Comparison of ENCODE assay signal across 9 cellular contexts in the genomic region with DNA sequence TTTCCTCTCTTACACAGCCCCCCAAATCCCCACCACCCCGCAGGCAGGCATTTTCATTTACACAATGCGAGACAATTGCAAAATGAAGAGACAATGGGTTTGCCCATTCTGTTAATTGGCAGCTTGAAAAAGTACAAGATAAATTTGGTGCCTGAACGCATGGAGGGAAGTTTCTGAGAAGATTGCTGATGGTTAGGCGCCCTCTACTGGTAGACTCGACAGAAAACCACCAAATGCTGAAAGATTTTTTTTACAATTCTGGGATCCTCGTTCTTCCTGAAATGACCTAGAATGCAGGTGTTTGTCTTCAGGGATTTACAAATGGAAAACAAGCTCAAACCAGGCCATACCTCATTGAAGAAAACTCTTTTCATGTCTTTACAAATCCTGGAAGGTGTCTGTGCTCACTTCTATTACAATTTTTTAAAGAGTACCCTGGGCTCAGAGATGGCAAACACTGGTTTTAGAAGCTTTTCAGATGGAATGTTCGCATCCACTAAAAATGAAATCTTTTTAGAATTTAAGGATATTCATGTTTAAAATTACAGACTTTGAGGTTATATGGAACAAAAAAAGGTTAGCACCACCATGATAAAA.
A peak's percentile ranks its signal among the peaks of the same experiment; 100 is the strongest.
DNase-seq lines count a peak whose midpoint lies in the region; ATAC-seq and TF ChIP-seq lines count a peak whose summit lies in the region.
"Had no signal": no experiment of that assay in that cellular context is flagged by ENCODE, and none has a peak within 500 bp of the region (broad histone marks: within the 10 kb centered on the region; RNA-seq: fewer than 3 reads in every experiment).

No MANE protein-coding gene starts in this region.

- in situ Hi-C loops in HAP-1 (cut with MboI; ENCODE audit: low sequenced_read_pairs), result loop anchor here (10.0 kb wide), 1 partner anchor 1332 kb away; no protein-coding TSS in a partner anchor

- H3K4me1 ChIP-seq in HAP-1, result no peaks in the 10 kb centered on the region
- no peaks in the 10 kb centered on the region for H3K4me1 ChIP-seq in OCI-LY1 (ENCODE audit: insufficient read depth, low read length, severe bottlenecking)
- H3K4me1 ChIP-seq in esophagus squamous epithelium, result peaks cover 0 to 11% (median 0%) of the 10 kb centered on the region in 3 donors
- H3K4me1 ChIP-seq in neutrophil (ENCODE audit: control insufficient read depth in 1 of 2, insufficient read depth in 1 of 2, low read depth in 1 of 2, low read length in 1 of 2), result no peaks in the 10 kb centered on the region
- H3K4me1 ChIP-seq in tibial nerve, result peaks cover 0 to 5% (median 0%) of the 10 kb centered on the region in 4 donors

- no peak overlapping the region for H3K27ac ChIP-seq in OCI-LY1 (ENCODE audit: low read depth, low read length, poor library complexity, severe bottlenecking)
- no peak overlapping the region for H3K27ac ChIP-seq in esophagus squamous epithelium
- H3K27ac ChIP-seq in neutrophil, result no peak overlapping the region
- no peak overlapping the region for H3K27ac ChIP-seq in tibial nerve
- H3K27ac ChIP-seq: HL-60 had no signal

- intact Hi-C loops in esophagus squamous epithelium (cut with DNase I), result loop anchor here (10.0 kb wide), 2 partner anchors 622 to 1332 kb away; a partner anchor contains a TSS

- no peak overlapping the region for H2AFZ ChIP-seq in OCI-LY1 (ENCODE audit: low read length)

- TF ChIP-seq CTCF in OCI-LY1 (IDR thresholded peaks at IDR 0.05; ENCODE audit: low read length), result peak; percentile 73
- TF ChIP-seq CTCF in esophagus squamous epithelium (IDR thresholded peaks at IDR 0.05), result peak; percentile 60 to 84 (median 74)
- TF ChIP-seq CTCF in neutrophil (IDR thresholded peaks at IDR 0.05), result peak; percentile 44
- TF ChIP-seq CTCF in tibial nerve (IDR thresholded peaks at IDR 0.05), result peak; percentile 70 to 80 (median 74)

- 10 to 11% methylated on average over 7 of the region's 7 CpGs for WGBS in esophagus squamous epithelium, 2 donors
- 14% methylated on average over 7 of the region's 7 CpGs for WGBS in tibial nerve, 2 donors

- no peaks in the 10 kb centered on the region for H3K79me2 ChIP-seq in OCI-LY1 (ENCODE audit: insufficient read depth, low read length)

- ATAC-seq in HG02981 (IDR thresholded peaks at IDR 0.05; ENCODE audit: unreplicated experiment), result no peak

- TF ChIP-seq POLR2A in esophagus squamous epithelium (IDR thresholded peaks at IDR 0.05) (no peak), tibial nerve (IDR thresholded peaks at IDR 0.05) (no peak)

- H3K27me3 ChIP-seq in HAP-1 (ENCODE audit: low read depth) (no peaks in the 10 kb centered on the region), OCI-LY1 (ENCODE audit: insufficient read depth, low read length) (no peaks in the 10 kb centered on the region), esophagus squamous epithelium (peaks cover 0 to 9% (median 0%) of the 10 kb centered on the region in 4 donors), neutrophil (no peaks in the 10 kb centered on the region), tibial nerve (peaks cover 0 to 8% of the 10 kb centered on the region in 2 donors)

- H3K4me3 ChIP-seq in HAP-1 (no peak overlapping the region), OCI-LY1 (ENCODE audit: low read depth, low read length, poor library complexity, severe bottlenecking) (no peak overlapping the region), esophagus squamous epithelium (no peak overlapping the region), neutrophil (ENCODE audit: low read depth in 1 of 2, low read length in 1 of 2) (no peak overlapping the region), tibial nerve (no peak overlapping the region)

- no peak for TF ChIP-seq EP300 in tibial nerve (IDR thresholded peaks at IDR 0.05)

- H3K36me3 ChIP-seq in HAP-1 (replicated peaks) (no peaks in the 10 kb centered on the region), OCI-LY1 (ENCODE audit: insufficient read depth, low read length) (no peaks in the 10 kb centered on the region), esophagus squamous epithelium (no peaks in the 10 kb centered on the region), neutrophil (no peaks in the 10 kb centered on the region), tibial nerve (no peaks in the 10 kb centered on the region)

- H3F3A ChIP-seq in OCI-LY1 (ENCODE audit: insufficient read depth, low read length), result no peaks in the 10 kb centered on the region

- no peaks in the 10 kb centered on the region for H4K20me1 ChIP-seq in OCI-LY1 (ENCODE audit: insufficient read depth, low read length)

- H3K9ac ChIP-seq in OCI-LY1 (ENCODE audit: low read length), result no peak overlapping the region

- H3K4me2 ChIP-seq in OCI-LY1 (ENCODE audit: low read length), result no peak overlapping the region

- DNase-seq in AML-193 (lab: John Stamatoyannopoulos, UW) (peak; percentile 26 to 41), HAP-1 (ENCODE audit: low spot score in 2 of 2) (peak; percentile 13 to 49), activated T-cell treated with anti-CD3 and anti-CD28 coated beads for 4 hours (peak; percentile 41), esophagus squamous epithelium (lab: John Stamatoyannopoulos, UW) (no peak), tibial nerve (ENCODE audit: low spot score in 2 of 2) (peak in 1 of 2 donors; percentile 81)

- H3K9me3 ChIP-seq in HAP-1 (no peaks in the 10 kb centered on the region; the same call in 1 of the 2 replicates), OCI-LY1 (ENCODE audit: low read length) (no peaks in the 10 kb centered on the region), esophagus squamous epithelium (no peaks in the 10 kb centered on the region), neutrophil (no peaks in the 10 kb centered on the region), tibial nerve (no peaks in the 10 kb centered on the region)

- no peaks in the 10 kb centered on the region for H3K9me2 ChIP-seq in OCI-LY1 (ENCODE audit: low read depth, low read length)
